Comparison of ENCODE assay signal across 13 cellular contexts in genomic region chr20:57439993-57440392, GRCh38. TPM values are rescaled to one million over a fixed set of nuclear protein-coding genes. Genes with fewer than 3 reads are reported as not detected.
A peak's percentile ranks its signal among the peaks of the same experiment; 100 is the strongest.
DNase-seq lines count a peak whose midpoint lies in the region; ATAC-seq, FAIRE-seq and TF ChIP-seq lines count a peak whose summit lies in the region.
"Had no signal": no experiment of that assay in that cellular context is flagged by ENCODE, and none has a peak within 500 bp of the region (broad histone marks: within the 10 kb centered on the region; RNA-seq: fewer than 3 reads in every experiment).

No MANE protein-coding gene starts in this region.

- no peaks in the 10 kb centered on the region; the same call in 1 of the 2 replicates for H3K79me1 ChIP-seq in H1 (ENCODE audit: low read depth, low read length)

- no peak overlapping the region for H4K8ac ChIP-seq in H1 (ENCODE audit: extremely low read depth, insufficient read depth, low read length)

- WGBS in H1 (ENCODE audit: extremely low coverage in 1 of 2, insufficient coverage in 1 of 2, insufficient read length in 1 of 2, insufficient replicate concordance in 2 of 2, low coverage in 1 of 2, low lambda C conversion rate in 2 of 2, missing lambda C conversion rate in 1 of 2), 2 experiments, result 90% methylated on average over 7 of the region's 7 CpGs; no CpG with 5 or more reads in 1 of the 2 experiments
- 85% methylated on average over 7 of the region's 7 CpGs; no CpG with 5 or more reads in 1 of the 2 donors for WGBS in transverse colon (ENCODE audit: low coverage in 1 of 2), 2 donors

- H3K4me1 ChIP-seq in H1 (replicated peaks in 1 of 4; ENCODE audit: control insufficient read depth in 3 of 4, insufficient read depth in 4 of 4, low read length in 3 of 4), result peaks cover 0 to 21% (median 14%) of the 10 kb centered on the region in 4 experiments; a peak in 6 of 7 replicates
- peaks cover 34% of the 10 kb centered on the region for H3K4me1 ChIP-seq in neural progenitor cell
- peaks cover 22 to 49% (median 34%) of the 10 kb centered on the region in 4 donors for H3K4me1 ChIP-seq in transverse colon

- DNase-seq in activated CD4-positive, alpha-beta T cell treated with anti-CD3 and anti-CD28 coated beads, Interleukin-2, amount 10 ng/mL, durations not matched to agents 24 days and 14 days, result no peak
- no peak for DNase-seq in activated CD4-positive, alpha-beta T cell treated with anti-CD3 and anti-CD28 coated beads for 36 hours
- DNase-seq in H1 (ENCODE audit: low read depth in 1 of 2, low spot score in 2 of 2) (no peak), neural progenitor cell (ENCODE audit: low spot score) (no peak), transverse colon (no peak), GM13977 (ENCODE audit: low spot score) (no peak)
- no peak for DNase-seq in stimulated activated naive CD4-positive, alpha-beta T cell (lab: John Stamatoyannopoulos, UW)
- DNase-seq: endodermal cell; stimulated activated CD4-positive, alpha-beta T cell treated with anti-CD3 and anti-CD28 coated beads, Interleukin-4, amount 100 ng/mL, for 1 hour; stimulated activated naive B cell treated with anti-CD40 and anti-IgM and Interleukin-4, amounts not matched to agents 10 μg/mL and 1 μg/mL and 100 μg/mL, for 72 hours had no signal

- peak overlapping the region; percentile 39 for H3K27ac Mint-ChIP-seq in activated CD4-positive, alpha-beta T cell treated with anti-CD3 and anti-CD28 coated beads, Interleukin-2, amount 10 ng/mL, durations not matched to agents 24 days and 14 days
- no peak overlapping the region for H3K27ac Mint-ChIP-seq in activated CD4-positive, alpha-beta T cell treated with anti-CD3 and anti-CD28 coated beads for 36 hours
- peak overlapping the region; percentile 97 for H3K27ac Mint-ChIP-seq in neural progenitor cell
- H3K27ac Mint-ChIP-seq: endodermal cell; stimulated activated naive B cell treated with anti-CD40 and anti-IgM and Interleukin-4, amounts not matched to agents 10 μg/mL and 1 μg/mL and 100 μg/mL, for 72 hours; T-helper 1 cell treated with Interleukin-12 subunit alpha and Interleukin-12 subunit beta and Interleukin-4 antibody, amounts not matched to agents 30 μg/mL and 1 μg/mL, for 36 hours had no signal

- H3K79me2 ChIP-seq in H1 (ENCODE audit: control insufficient read depth in 1 of 2, insufficient read depth in 2 of 2, low read length in 2 of 2), result no peaks in the 10 kb centered on the region
- H3K79me2 ChIP-seq in neural progenitor cell (ENCODE audit: low read depth), result no peaks in the 10 kb centered on the region

- no peaks in the 10 kb centered on the region for H3K36me3 Mint-ChIP-seq in activated CD4-positive, alpha-beta T cell treated with anti-CD3 and anti-CD28 coated beads, Interleukin-2, amount 10 ng/mL, durations not matched to agents 24 days and 14 days (ENCODE audit: low read depth)
- no peaks in the 10 kb centered on the region for H3K36me3 Mint-ChIP-seq in activated CD4-positive, alpha-beta T cell treated with anti-CD3 and anti-CD28 coated beads for 36 hours (ENCODE audit: low read depth)
- no peaks in the 10 kb centered on the region for H3K36me3 Mint-ChIP-seq in neural progenitor cell

- H2BK120ac ChIP-seq in H1 (replicated peaks; ENCODE audit: low read depth, low read length), result no peak overlapping the region

- H4K91ac ChIP-seq in H1 (replicated peaks; ENCODE audit: insufficient read length, low read length), result no peak overlapping the region

- ATAC-seq in activated CD4-positive, alpha-beta T cell treated with anti-CD3 and anti-CD28 coated beads for 36 hours, result no peak
- no peak for ATAC-seq in HG02763 (IDR thresholded peaks at IDR 0.05; ENCODE audit: unreplicated experiment)
- ATAC-seq: stimulated activated naive B cell treated with anti-CD40 and anti-IgM and Interleukin-4, amounts not matched to agents 10 μg/mL and 1 μg/mL and 100 μg/mL, for 72 hours had no signal

- POLR2A ChIA-PET in activated CD4-positive, alpha-beta T cell treated with anti-CD3 and anti-CD28 coated beads for 36 hours (lab: Charles Lee), result no interaction called here
- POLR2A ChIA-PET in H1 (lab: Charles Lee; ENCODE audit: partially characterized antibody), result interaction anchor here (1.8 to 2.0 kb wide), 2 partner anchors 15 to 33 kb away, joined by 6 to 7 read pairs; no protein-coding TSS in a partner anchor

- H3K9me3 ChIP-seq in H1 (ENCODE audit: insufficient read depth in 2 of 2, low read depth in 1 of 2, low read length in 1 of 2), result no peaks in the 10 kb centered on the region
- no peaks in the 10 kb centered on the region for H3K9me3 ChIP-seq in neural progenitor cell (ENCODE audit: low read depth)
- no peaks in the 10 kb centered on the region for H3K9me3 ChIP-seq in transverse colon

- H2BK20ac ChIP-seq in H1 (ENCODE audit: low read length), result no peak overlapping the region

- H3K9me3 Mint-ChIP-seq in activated CD4-positive, alpha-beta T cell treated with anti-CD3 and anti-CD28 coated beads, Interleukin-2, amount 10 ng/mL, durations not matched to agents 24 days and 14 days, result no peaks in the 10 kb centered on the region
- H3K9me3 Mint-ChIP-seq in activated CD4-positive, alpha-beta T cell treated with anti-CD3 and anti-CD28 coated beads for 36 hours (ENCODE audit: low read depth), result no peaks in the 10 kb centered on the region
- peaks cover 4% of the 10 kb centered on the region for H3K9me3 Mint-ChIP-seq in neural progenitor cell
- H3K9me3 Mint-ChIP-seq: T-helper 1 cell treated with Interleukin-12 subunit alpha and Interleukin-12 subunit beta and Interleukin-4 antibody, amounts not matched to agents 30 μg/mL and 1 μg/mL, for 36 hours had no signal

- no peak overlapping the region for H3K23ac ChIP-seq in H1 (ENCODE audit: insufficient read length)

- H2BK15ac ChIP-seq in H1 (ENCODE audit: low read length), result no peak overlapping the region

- no peak overlapping the region for H2BK12ac ChIP-seq in H1 (ENCODE audit: low read depth, low read length)

- H2AK5ac ChIP-seq in H1 (ENCODE audit: low read depth, low read length), result peak overlapping the region; percentile 39; the same call in 1 of the 2 replicates

- no peak overlapping the region for H2AFZ ChIP-seq in H1 (ENCODE audit: low read length)
- no peak overlapping the region for H2AFZ ChIP-seq in neural progenitor cell (replicated peaks)

- no peak overlapping the region for H3K4me3 Mint-ChIP-seq in activated CD4-positive, alpha-beta T cell treated with anti-CD3 and anti-CD28 coated beads, Interleukin-2, amount 10 ng/mL, durations not matched to agents 24 days and 14 days
- H3K4me3 Mint-ChIP-seq in activated CD4-positive, alpha-beta T cell treated with anti-CD3 and anti-CD28 coated beads for 36 hours, result no peak overlapping the region
- H3K4me3 Mint-ChIP-seq in neural progenitor cell, result peak overlapping the region; percentile 72
- H3K4me3 Mint-ChIP-seq: endodermal cell; stimulated activated naive B cell treated with anti-CD40 and anti-IgM and Interleukin-4, amounts not matched to agents 10 μg/mL and 1 μg/mL and 100 μg/mL, for 72 hours; T-helper 1 cell treated with Interleukin-12 subunit alpha and Interleukin-12 subunit beta and Interleukin-4 antibody, amounts not matched to agents 30 μg/mL and 1 μg/mL, for 36 hours had no signal

- intact Hi-C loops in activated CD4-positive, alpha-beta T cell treated with anti-CD3 and anti-CD28 coated beads, Interleukin-2, amount 10 ng/mL, durations not matched to agents 24 days and 14 days (cut with micrococcal nuclease), result loop anchor here (10.0 kb wide), 1 partner anchor 55 kb away; no protein-coding TSS in a partner anchor
- intact Hi-C loops in activated CD4-positive, alpha-beta T cell treated with anti-CD3 and anti-CD28 coated beads for 36 hours (cut with DNase I, micrococcal nuclease), result loop anchor here in 1 of 2 experiments (5.0 kb wide), 1 partner anchor 37 kb away; no protein-coding TSS in a partner anchor
- intact Hi-C loops in transverse colon (cut with DNase I; ENCODE audit: low total_unique reads), result loop anchor here (5.0 kb wide), 1 partner anchor 43 kb away; no protein-coding TSS in a partner anchor

- CTCF ChIA-PET in activated CD4-positive, alpha-beta T cell treated with anti-CD3 and anti-CD28 coated beads for 36 hours (lab: Charles Lee), result interaction anchor here (0.7 to 1.1 kb wide), 2 partner anchors 9 to 34 kb away, joined by 3 to 5 read pairs; no protein-coding TSS in a partner anchor
- CTCF ChIA-PET in H1 (lab: Charles Lee; ENCODE audit: partially characterized antibody), result interaction anchor here (1.0 to 2.3 kb wide), 7 partner anchors 9 to 348 kb away, joined by 3 to 5 read pairs (median 3); no protein-coding TSS in a partner anchor

- H3K27me3 ChIP-seq in H1 (replicated peaks in 1 of 4; ENCODE audit: control insufficient read depth in 3 of 4, extremely low read depth in 1 of 4, insufficient read depth in 3 of 4, low read length in 3 of 4) (no peaks in the 10 kb centered on the region), neural progenitor cell (no peaks in the 10 kb centered on the region), transverse colon (no peaks in the 10 kb centered on the region)

- no peak overlapping the region for H3K18ac ChIP-seq in H1 (ENCODE audit: extremely low read depth, low read length)

- no peak for TF ChIP-seq RAD21 in H1 (IDR thresholded peaks at IDR 0.05 in 1 of 2, conservative IDR thresholded peaks at IDR 0.05 in 1 of 2; ENCODE audit: low read depth in 2 of 2, low read length in 2 of 2)

- H2BK5ac ChIP-seq in H1 (ENCODE audit: low read depth, low read length), result no peak overlapping the region

- no peak for TF ChIP-seq POLR2A in H1 (IDR thresholded peaks at IDR 0.05; ENCODE audit: control extremely low read depth in 1 of 2, low read depth in 2 of 2, low read length in 2 of 2)
- TF ChIP-seq POLR2A in transverse colon (IDR thresholded peaks at IDR 0.05), result no peak

- H3K4ac ChIP-seq in H1 (replicated peaks; ENCODE audit: insufficient read length, low read depth, low read length), result no peak overlapping the region

- no peak overlapping the region for H3K9ac ChIP-seq in H1 (replicated peaks in 1 of 4; ENCODE audit: extremely low read depth in 1 of 4, low read depth in 3 of 4, low read length in 3 of 4)
- no peak overlapping the region for H3K9ac ChIP-seq in neural progenitor cell

- no peaks in the 10 kb centered on the region for H3K27me3 Mint-ChIP-seq in activated CD4-positive, alpha-beta T cell treated with anti-CD3 and anti-CD28 coated beads, Interleukin-2, amount 10 ng/mL, durations not matched to agents 24 days and 14 days
- H3K27me3 Mint-ChIP-seq in activated CD4-positive, alpha-beta T cell treated with anti-CD3 and anti-CD28 coated beads for 36 hours, result no peaks in the 10 kb centered on the region
- peaks cover 20% of the 10 kb centered on the region for H3K27me3 Mint-ChIP-seq in neural progenitor cell (ENCODE audit: insufficient read depth, low read depth)
- H3K27me3 Mint-ChIP-seq: stimulated activated naive B cell treated with anti-CD40 and anti-IgM and Interleukin-4, amounts not matched to agents 10 μg/mL and 1 μg/mL and 100 μg/mL, for 72 hours had no signal

- no peak overlapping the region for H4K5ac ChIP-seq in H1 (ENCODE audit: insufficient read length, low read depth, low read length)

- H3F3A ChIP-seq in neural progenitor cell (ENCODE audit: low read depth), result peaks cover 3% of the 10 kb centered on the region

- FAIRE-seq in H1 (lab: Jason Lieb, UNC), result no peak
- FAIRE-seq: A204.1 had no signal

- H4K20me1 ChIP-seq in H1 (replicated peaks in 1 of 2; ENCODE audit: control insufficient read depth in 1 of 2, insufficient read depth in 2 of 2, low read length in 2 of 2), result no peaks in the 10 kb centered on the region
- H4K20me1 ChIP-seq in neural progenitor cell (ENCODE audit: low read depth), result no peaks in the 10 kb centered on the region

- H3K27ac ChIP-seq in H1 (ENCODE audit: low read depth, low read length) (no peak overlapping the region), neural progenitor cell (no peak overlapping the region), transverse colon (peak overlapping the region; percentile 78 to 86 (median 85))

- TF ChIP-seq EP300 in H1 (IDR thresholded peaks at IDR 0.05; ENCODE audit: borderline replicate concordance in 1 of 2, low read depth in 2 of 2, low read length in 2 of 2) (no peak), transverse colon (IDR thresholded peaks at IDR 0.05; ENCODE audit: low read depth) (no peak)

- TF ChIP-seq CTCF in H1 (IDR thresholded peaks at IDR 0.05; ENCODE audit: control extremely low read depth in 1 of 3, insufficient read depth in 1 of 3, low read depth in 1 of 3, low read length in 3 of 3) (no peak), neural progenitor cell (IDR thresholded peaks at IDR 0.05) (no peak), transverse colon (IDR thresholded peaks at IDR 0.05) (no peak), GM13977 (IDR thresholded peaks at IDR 0.05; ENCODE audit: extremely low read depth, insufficient read depth, missing control alignments) (no peak)

- H3K4me2 ChIP-seq in H1 (ENCODE audit: insufficient read depth in 1 of 2, low read depth in 2 of 2, low read length in 2 of 2) (no peak overlapping the region), neural progenitor cell (no peak overlapping the region)

- no peak overlapping the region for H3K14ac ChIP-seq in H1 (ENCODE audit: insufficient read length)

- H3K4me1 Mint-ChIP-seq in activated CD4-positive, alpha-beta T cell treated with anti-CD3 and anti-CD28 coated beads, Interleukin-2, amount 10 ng/mL, durations not matched to agents 24 days and 14 days, result peaks cover 5% of the 10 kb centered on the region
- H3K4me1 Mint-ChIP-seq in activated CD4-positive, alpha-beta T cell treated with anti-CD3 and anti-CD28 coated beads for 36 hours, result peaks cover 14% of the 10 kb centered on the region
- H3K4me1 Mint-ChIP-seq in neural progenitor cell, result peaks cover 47% of the 10 kb centered on the region

- in situ Hi-C loops in transverse colon (cut with MboI; ENCODE audit: low pct_ligation_motif_present in 1 of 4, low pct_unique_long_range_greater_than_20kb in 1 of 4, low sequenced_read_pairs in 3 of 4), result no loop called here
- in situ Hi-C loops in GM13977 (cut with MboI; ENCODE audit: low pct_unique_long_range_greater_than_20kb, low sequenced_read_pairs, unreplicated experiment), result no loop called here

- no peak overlapping the region for H3K56ac ChIP-seq in H1 (replicated peaks; ENCODE audit: insufficient read length, low read depth, low read length)

- H3K4me3 ChIP-seq in H1 (ENCODE audit: extremely low read depth in 1 of 4, insufficient read depth in 2 of 4, low read depth in 3 of 4, low read length in 4 of 4) (no peak overlapping the region), neural progenitor cell (no peak overlapping the region), transverse colon (no peak overlapping the region)

- no peaks in the 10 kb centered on the region for H3K23me2 ChIP-seq in H1 (ENCODE audit: low read depth, low read length)

- H3K36me3 ChIP-seq in H1 (ENCODE audit: control insufficient read depth in 2 of 4, insufficient read depth in 4 of 4, low read length in 3 of 4), result no peaks in the 10 kb centered on the region
- H3K36me3 ChIP-seq in neural progenitor cell, result no peaks in the 10 kb centered on the region
- H3K36me3 ChIP-seq in transverse colon, result no peaks in the 10 kb centered on the region

RNA-seq across cellular contexts. Expression of gene RBM38, which starts 48.8 kb away (rescaled TPM):
- total RNA-seq in activated CD4-positive, alpha-beta T cell treated with anti-CD3 and anti-CD28 coated beads, Interleukin-2, amount 10 ng/mL, durations not matched to agents 24 days and 14 days, result 100 and 103 TPM in 2 replicates
- total RNA-seq in activated CD4-positive, alpha-beta T cell treated with anti-CD3 and anti-CD28 coated beads for 36 hours, result 100 to 1,000 TPM in 1 of 2 experiments, 10 to 100 TPM in 1; 96.5 to 101 TPM
- total RNA-seq in H1 (2021; fragmentation: NEBNext Ultra II Directional; extraction: Animal tissue kit (Norgen Biotek cat#: 25700)), result 57.7 and 60.1 TPM in 2 replicates
- polyA plus RNA-seq in H1 (2011; rRNA removed), result 109 and 131 TPM in 2 replicates
- 71.9 TPM for polyA plus RNA-seq in H1 (2011; cell fraction: cytosol; rRNA removed)
- 75.2 TPM for polyA plus RNA-seq in H1 (2011; cell fraction: nucleus; rRNA removed)
- polyA plus RNA-seq in H1 (2012, experiment 1 of 2), result 32.3 to 58.0 TPM (median 56.1 TPM) in 4 replicates
- 61.6 TPM for polyA plus RNA-seq in H1 (2012, experiment 2 of 2)
- polyA plus RNA-seq in H1 (2013, experiment 1 of 2), result 53.7 TPM
- polyA plus RNA-seq in H1 (2013, experiment 2 of 2), result 52.7 TPM
- 16.3 and 19.0 TPM in 2 replicates for polyA minus RNA-seq in H1 (2011; rRNA and poly(A)+ RNA removed)
- polyA minus RNA-seq in H1 (2011; cell fraction: cytosol; rRNA and poly(A)+ RNA removed), result 49.0 TPM
- polyA minus RNA-seq in H1 (2011; cell fraction: nucleus; rRNA and poly(A)+ RNA removed), result 23.7 TPM
- total RNA-seq in neural progenitor cell (ENCODE audit: low replicate concordance) (26.6 and 53.4 TPM in 2 replicates), transverse colon (10 to 100 TPM; 26.5 to 37.4 (median 30.4) TPM)

Comparison
In these comparisons a context has a peak if more than half of its experiments do, and no peak if none do; other contexts are left out.
1. H3K27ac ChIP-seq: peak in transverse colon (4 of 4); none in H1 (single experiment) and neural progenitor cell (single experiment).